15 cellular contexts compared by ENCODE assay signal in genomic region chr7:22675436-22675835, GRCh38. TPM values are rescaled to one million over a fixed set of nuclear protein-coding genes. Genes with fewer than 3 reads are reported as not detected.
A peak's percentile ranks its signal among the peaks of the same experiment; 100 is the strongest.
DNase-seq lines count a peak whose midpoint lies in the region; ATAC-seq and TF ChIP-seq lines count a peak whose summit lies in the region.
"Had no signal": no experiment of that assay in that cellular context is flagged by ENCODE, and none has a peak within 500 bp of the region (broad histone marks: within the 10 kb centered on the region; RNA-seq: fewer than 3 reads in every experiment).

No MANE protein-coding gene starts in this region.

- intact Hi-C loops in activated CD8-positive, alpha-beta T cell treated with anti-CD3 and anti-CD28 coated beads for 36 hours (cut with micrococcal nuclease), result no loop called here

- CTCF ChIA-PET in activated CD8-positive, alpha-beta T cell treated with anti-CD3 and anti-CD28 coated beads, Interleukin-2, amount 10 ng/mL, durations not matched to agents 7 days and 5 days (lab: Charles Lee), result interaction anchor here (0.6 to 6.7 kb wide), 4 partner anchors 26 to 115 kb away, joined by 3 to 37 read pairs (median 4); partner anchors contain the start of gene IL6
- CTCF ChIA-PET in activated CD8-positive, alpha-beta T cell treated with anti-CD3 and anti-CD28 coated beads for 36 hours (lab: Charles Lee), result interaction anchor here (0.9 to 2.3 kb wide), 2 partner anchors 51 to 114 kb away, joined by 4 to 10 read pairs; partner anchors contain the start of gene IL6

- ATAC-seq in activated CD8-positive, alpha-beta T cell treated with anti-CD3 and anti-CD28 coated beads, Interleukin-2, amount 10 ng/mL, durations not matched to agents 7 days and 5 days, result no peak
- ATAC-seq in activated CD8-positive, alpha-beta T cell treated with anti-CD3 and anti-CD28 coated beads for 36 hours, result no peak
- no peak for ATAC-seq in naive thymus-derived CD8-positive, alpha-beta T cell
- ATAC-seq in GM21423 (IDR thresholded peaks at IDR 0.05; ENCODE audit: unreplicated experiment) (no peak), GM19452 (IDR thresholded peaks at IDR 0.05; ENCODE audit: unreplicated experiment) (no peak)

- no peak overlapping the region for H3K4me3 Mint-ChIP-seq in activated CD8-positive, alpha-beta T cell treated with anti-CD3 and anti-CD28 coated beads, Interleukin-2, amount 10 ng/mL, durations not matched to agents 7 days and 5 days
- no peak overlapping the region for H3K4me3 Mint-ChIP-seq in activated CD8-positive, alpha-beta T cell treated with anti-CD3 and anti-CD28 coated beads for 36 hours
- H3K4me3 Mint-ChIP-seq in naive thymus-derived CD8-positive, alpha-beta T cell, result peak overlapping the region in 5 of 10 donors; percentile 4 to 69 (median 37)
- H3K4me3 Mint-ChIP-seq: activated T-cell treated with anti-CD3 and anti-CD28 coated beads, Interleukin-2, amount 50 U/mL, for 4 hours had no signal

- H3K4me3 ChIP-seq in cardiac fibroblast (replicated peaks in 1 of 2; ENCODE audit: low read depth in 2 of 2, low read length in 2 of 2), result no peak overlapping the region
- H3K4me3 ChIP-seq: sigmoid colon had no signal

- POLR2A ChIA-PET in activated CD8-positive, alpha-beta T cell treated with anti-CD3 and anti-CD28 coated beads, Interleukin-2, amount 10 ng/mL, durations not matched to agents 7 days and 5 days (lab: Charles Lee), result interaction anchor here (0.6 kb wide), 2 partner anchors 146 to 1111 kb away, joined by 3 to 4 read pairs; no protein-coding TSS in a partner anchor
- POLR2A ChIA-PET in activated CD8-positive, alpha-beta T cell treated with anti-CD3 and anti-CD28 coated beads for 36 hours (lab: Charles Lee), result interaction anchor here (0.7 kb wide), 1 partner anchor 14 kb away, joined by 7 read pairs; no protein-coding TSS in a partner anchor
- POLR2A ChIA-PET in naive thymus-derived CD8-positive, alpha-beta T cell (lab: Charles Lee), result interaction anchor here (0.6 to 0.7 kb wide), 4 partner anchors 71 to 1338 kb away, joined by 3 read pairs; no protein-coding TSS in a partner anchor

- no peak for DNase-seq in activated CD8-positive, alpha-beta T cell treated with anti-CD3 and anti-CD28 coated beads, Interleukin-2, amount 10 ng/mL, durations not matched to agents 7 days and 5 days
- no peak for DNase-seq in activated CD8-positive, alpha-beta T cell treated with anti-CD3 and anti-CD28 coated beads for 36 hours
- DNase-seq in M059J (ENCODE audit: low read depth), result peak; percentile 61
- peak; percentile 36 to 65 for DNase-seq in cardiac fibroblast (ENCODE audit: low read depth in 2 of 2)
- no peak for DNase-seq in naive thymus-derived CD8-positive, alpha-beta T cell
- no peak for DNase-seq in germinal center (ENCODE audit: low spot score)
- DNase-seq: ACHN; activated CD4-positive, CD25-positive, alpha-beta regulatory T cell; activated T-cell treated with anti-CD3 and anti-CD28 coated beads, Interleukin-2, amount 50 U/mL, for 4 hours; aorta; NCI-H345; nucleus accumbens; sigmoid colon had no signal

- H3K36me3 Mint-ChIP-seq in activated CD8-positive, alpha-beta T cell treated with anti-CD3 and anti-CD28 coated beads, Interleukin-2, amount 10 ng/mL, durations not matched to agents 7 days and 5 days (ENCODE audit: low read depth), result peaks cover 23% of the 10 kb centered on the region
- H3K36me3 Mint-ChIP-seq in activated CD8-positive, alpha-beta T cell treated with anti-CD3 and anti-CD28 coated beads for 36 hours (ENCODE audit: low read depth), result no peaks in the 10 kb centered on the region
- peaks cover 0 to 2% (median 0%) of the 10 kb centered on the region in 3 donors for H3K36me3 Mint-ChIP-seq in naive thymus-derived CD8-positive, alpha-beta T cell

- H3K27me3 Mint-ChIP-seq in activated CD8-positive, alpha-beta T cell treated with anti-CD3 and anti-CD28 coated beads, Interleukin-2, amount 10 ng/mL, durations not matched to agents 7 days and 5 days (ENCODE audit: low read depth), result peaks cover 1% of the 10 kb centered on the region
- H3K27me3 Mint-ChIP-seq in activated CD8-positive, alpha-beta T cell treated with anti-CD3 and anti-CD28 coated beads for 36 hours, result peaks cover 6% of the 10 kb centered on the region
- no peaks in the 10 kb centered on the region for H3K27me3 Mint-ChIP-seq in naive thymus-derived CD8-positive, alpha-beta T cell

- H3K27ac Mint-ChIP-seq in activated CD8-positive, alpha-beta T cell treated with anti-CD3 and anti-CD28 coated beads, Interleukin-2, amount 10 ng/mL, durations not matched to agents 7 days and 5 days, result peak overlapping the region; percentile 76
- no peak overlapping the region for H3K27ac Mint-ChIP-seq in activated CD8-positive, alpha-beta T cell treated with anti-CD3 and anti-CD28 coated beads for 36 hours
- H3K27ac Mint-ChIP-seq in naive thymus-derived CD8-positive, alpha-beta T cell, result peak overlapping the region in 9 of 10 donors; percentile 0 to 93 (median 68)

- peaks cover 86% of the 10 kb centered on the region for H3K4me1 Mint-ChIP-seq in activated CD8-positive, alpha-beta T cell treated with anti-CD3 and anti-CD28 coated beads, Interleukin-2, amount 10 ng/mL, durations not matched to agents 7 days and 5 days (ENCODE audit: low read depth)
- peaks cover 60% of the 10 kb centered on the region for H3K4me1 Mint-ChIP-seq in activated CD8-positive, alpha-beta T cell treated with anti-CD3 and anti-CD28 coated beads for 36 hours (ENCODE audit: low read depth)
- H3K4me1 Mint-ChIP-seq in naive thymus-derived CD8-positive, alpha-beta T cell, result peaks cover 27 to 83% (median 71%) of the 10 kb centered on the region in 4 donors

- no peak for TF ChIP-seq CTCF in activated CD8-positive, alpha-beta T cell treated with anti-CD3 and anti-CD28 coated beads for 36 hours (IDR thresholded peaks at IDR 0.05)
- no peak for TF ChIP-seq CTCF in cardiac fibroblast (IDR thresholded peaks at IDR 0.05; ENCODE audit: low read depth, low read length)

- peaks cover 6% of the 10 kb centered on the region for H3K9me3 Mint-ChIP-seq in activated CD8-positive, alpha-beta T cell treated with anti-CD3 and anti-CD28 coated beads, Interleukin-2, amount 10 ng/mL, durations not matched to agents 7 days and 5 days (ENCODE audit: insufficient read depth)
- H3K9me3 Mint-ChIP-seq in activated CD8-positive, alpha-beta T cell treated with anti-CD3 and anti-CD28 coated beads for 36 hours, result peaks cover 3% of the 10 kb centered on the region
- H3K9me3 Mint-ChIP-seq in naive thymus-derived CD8-positive, alpha-beta T cell, result peaks cover 0 to 10% (median 0%) of the 10 kb centered on the region in 9 donors
- H3K9me3 Mint-ChIP-seq: activated T-cell treated with anti-CD3 and anti-CD28 coated beads, Interleukin-2, amount 50 U/mL, for 4 hours had no signal

RNA-seq across cellular contexts. Expression of gene IL6, which starts 51.6 kb away (rescaled TPM):
- under 1 TPM in 1 of 2 experiments, not detected in 1; 0.65 TPM for total RNA-seq in activated CD8-positive, alpha-beta T cell treated with anti-CD3 and anti-CD28 coated beads, Interleukin-2, amount 10 ng/mL, durations not matched to agents 7 days and 5 days
- total RNA-seq in activated CD8-positive, alpha-beta T cell treated with anti-CD3 and anti-CD28 coated beads for 36 hours, result not detected
- 9.4 and 14.2 TPM in 2 replicates for total RNA-seq in M059J (2014; rRNA removed; shearing (Covaris generic))
- total RNA-seq in naive thymus-derived CD8-positive, alpha-beta T cell, result not detected
- polyA plus RNA-seq in naive thymus-derived CD8-positive, alpha-beta T cell, result not detected

Comparison
In these comparisons a context has a peak if more than half of its experiments do, and no peak if none do; other contexts are left out.
1. DNase-seq: peak in M059J (single experiment) and cardiac fibroblast (2 of 2); none in activated CD8-positive, alpha-beta T cell treated with anti-CD3 and anti-CD28 coated beads, Interleukin-2, amount 10 ng/mL, durations not matched to agents 7 days and 5 days (single experiment), activated CD8-positive, alpha-beta T cell treated with anti-CD3 and anti-CD28 coated beads for 36 hours (single experiment), naive thymus-derived CD8-positive, alpha-beta T cell (0 of 10) and germinal center (single experiment).